In genomic region chr12:29306267-29306666, GRCh38 we compare ENCODE assay signal across 32 cellular contexts.
"Had no signal": no experiment of that assay in that cellular context is flagged by ENCODE, and none has a peak within 500 bp of the region (broad histone marks: within the 10 kb centered on the region; RNA-seq: fewer than 3 reads in every experiment).

No MANE protein-coding gene starts in this region.

- H3K4me1 ChIP-seq: neural progenitor cell, parathyroid adenoma, psoas muscle, spleen, thyroid gland, tibial nerve, upper lobe of left lung, vagina had no signal

- H3K36me3 Mint-ChIP-seq: natural killer cell treated with Interleukin-12 subunit alpha and Interleukin-12 subunit beta and Interleukin-15 and Interleukin-18, amount 100 ng/mL, for 72 hours; neural progenitor cell; stimulated activated memory B cell treated with anti-CD40 and anti-IgM and Interleukin-4, amounts not matched to agents 10 μg/mL and 1 μg/mL and 100 μg/mL, for 72 hours had no signal

- H3K9ac ChIP-seq: neural progenitor cell, parathyroid adenoma had no signal

- ATAC-seq: naive thymus-derived CD8-positive, alpha-beta T cell; natural killer cell treated with Interleukin-12 subunit alpha and Interleukin-12 subunit beta and Interleukin-15 and Interleukin-18, amount 100 ng/mL, for 72 hours; psoas muscle; right cardiac atrium; sciatic nerve; stimulated activated memory B cell treated with anti-CD40 and anti-IgM and Interleukin-4, amounts not matched to agents 10 μg/mL and 1 μg/mL and 100 μg/mL, for 72 hours; stimulated activated naive CD8-positive, alpha-beta T cell treated with anti-CD3 and anti-CD28 coated beads, Interleukin-15, amount 100 ng/mL, for 72 hours; stimulated activated naive CD8-positive, alpha-beta T cell treated with anti-CD3 and anti-CD28 coated beads, Interleukin-15, Interleukin-2, amounts not matched to agents 100 U/mL and 50 U/mL, for 24 hours had no signal

- H3K27me3 ChIP-seq: neural progenitor cell, ovary, spleen, thyroid gland, tibial nerve, upper lobe of left lung, vagina had no signal

- FAIRE-seq: urothelium cell line had no signal

- H3K36me3 ChIP-seq: neural progenitor cell, ovary, thoracic aorta, thyroid gland, tibial nerve, upper lobe of left lung, vagina had no signal

- H3K27me3 Mint-ChIP-seq: naive thymus-derived CD8-positive, alpha-beta T cell; natural killer cell treated with Interleukin-12 subunit alpha and Interleukin-12 subunit beta and Interleukin-15 and Interleukin-18, amount 100 ng/mL, for 72 hours; progenitor cell of endocrine pancreas; stimulated activated memory B cell treated with anti-CD40 and anti-IgM and Interleukin-4, amounts not matched to agents 10 μg/mL and 1 μg/mL and 100 μg/mL, for 72 hours; stimulated activated naive CD8-positive, alpha-beta T cell treated with anti-CD3 and anti-CD28 coated beads, Interleukin-15, amount 100 ng/mL, for 72 hours had no signal

- H3K4me1 Mint-ChIP-seq: naive thymus-derived CD8-positive, alpha-beta T cell; nephron progenitor cell; neural progenitor cell; stimulated activated memory B cell treated with anti-CD40 and anti-IgM and Interleukin-4, amounts not matched to agents 10 μg/mL and 1 μg/mL and 100 μg/mL, for 72 hours; stimulated activated naive CD8-positive, alpha-beta T cell treated with anti-CD3 and anti-CD28 coated beads, Interleukin-15, amount 100 ng/mL, for 72 hours had no signal

- H2AFZ ChIP-seq: neural progenitor cell, parathyroid adenoma had no signal

- H3K27ac ChIP-seq: neural progenitor cell, ovary, parathyroid adenoma, psoas muscle, skin epidermis, spleen, thoracic aorta, thyroid gland, tibial nerve, upper lobe of left lung, vagina had no signal

- DNase-seq: naive thymus-derived CD8-positive, alpha-beta T cell; nephron progenitor cell; occipital lobe; ovary; posterior cingulate gyrus; psoas muscle; right cardiac atrium; spleen; stimulated activated CD4-positive, alpha-beta T cell treated with anti-CD3 and anti-CD28 coated beads, Interleukin-12 subunit alpha, Interleukin-12 subunit beta, amount 100 ng/mL, for 4 hours; stimulated activated CD4-positive, alpha-beta T cell treated with anti-CD3 and anti-CD28 coated beads, Interleukin-1b, Interleukin-23, amount 100 ng/mL, for 48 hours; stimulated activated CD4-positive, alpha-beta T cell treated with anti-CD3 and anti-CD28 coated beads, Interleukin-4, amount 100 ng/mL, for 1 hour; stimulated activated CD4-positive, alpha-beta T cell treated with anti-CD3 and anti-CD28 coated beads, Interleukin-4, amount 100 ng/mL, for 4 hours; stimulated activated CD8-positive, alpha-beta memory T cell treated with anti-CD3 and anti-CD28 coated beads, Interleukin-4, amount 100 ng/mL, for 48 hours; stimulated activated naive CD4-positive, alpha-beta T cell; stimulated activated naive CD8-positive, alpha-beta T cell treated with anti-CD3 and anti-CD28 coated beads, Interleukin-15, amount 100 ng/mL, for 72 hours; stimulated activated naive CD8-positive, alpha-beta T cell treated with anti-CD3 and anti-CD28 coated beads, Interleukin-15, Interleukin-2, amounts not matched to agents 100 U/mL and 50 U/mL, for 24 hours; substantia nigra; thyroid gland; trophoblast cell; upper lobe of left lung had no signal

- H3K4me2 ChIP-seq: neural progenitor cell, smooth muscle cell had no signal

- H3K27ac Mint-ChIP-seq: naive thymus-derived CD8-positive, alpha-beta T cell; natural killer cell treated with Interleukin-12 subunit alpha and Interleukin-12 subunit beta and Interleukin-15 and Interleukin-18, amount 100 ng/mL, for 72 hours; nephron progenitor cell; neural progenitor cell; progenitor cell of endocrine pancreas; stimulated activated memory B cell treated with anti-CD40 and anti-IgM and Interleukin-4, amounts not matched to agents 10 μg/mL and 1 μg/mL and 100 μg/mL, for 72 hours; stimulated activated naive CD8-positive, alpha-beta T cell treated with anti-CD3 and anti-CD28 coated beads, Interleukin-15, amount 100 ng/mL, for 72 hours had no signal

- H3K4me3 ChIP-seq: neural progenitor cell, ovary, psoas muscle, skin epidermis, smooth muscle cell, spleen, thoracic aorta, thyroid gland, tibial nerve, upper lobe of left lung, vagina had no signal

- H3K9me3 ChIP-seq: ovary, psoas muscle, spleen, thoracic aorta, thyroid gland, tibial nerve, upper lobe of left lung, vagina had no signal

- H3K79me2 ChIP-seq: parathyroid adenoma had no signal

- H3K4me3 Mint-ChIP-seq: naive thymus-derived CD8-positive, alpha-beta T cell; natural killer cell treated with Interleukin-12 subunit alpha and Interleukin-12 subunit beta and Interleukin-15 and Interleukin-18, amount 100 ng/mL, for 72 hours; nephron progenitor cell; neural progenitor cell; stimulated activated memory B cell treated with anti-CD40 and anti-IgM and Interleukin-4, amounts not matched to agents 10 μg/mL and 1 μg/mL and 100 μg/mL, for 72 hours; stimulated activated naive CD8-positive, alpha-beta T cell treated with anti-CD3 and anti-CD28 coated beads, Interleukin-15, amount 100 ng/mL, for 72 hours had no signal
